In genomic region chr20:62876826-62877728, GRCh38 we compare ENCODE assay signal across 1 cellular context.
TF ChIP-seq lines count a peak whose summit lies in the region.

No MANE protein-coding gene starts in this region.

TF ChIP-seq in HepG2, 621 proteins besides CTCF, POLR2A, EP300 and RAD21 (continued from another document and continues in another):
- TF ChIP-seq ZNF784 (CRISPR knock-in tag; IDR thresholded peaks at IDR 0.05; ENCODE audit: borderline replicate concordance) (no peak), KDM3A (CRISPR knock-in tag; IDR thresholded peaks at IDR 0.05; ENCODE audit: low read depth) (no peak), E2F5 (CRISPR knock-in tag; conservative IDR thresholded peaks at IDR 0.05) (no peak), ONECUT2 (CRISPR knock-in tag; IDR thresholded peaks at IDR 0.05) (no peak), ZNF503 (CRISPR knock-in tag; IDR thresholded peaks at IDR 0.05) (no peak), SIN3A (IDR thresholded peaks at IDR 0.05; ENCODE audit: borderline replicate concordance, low read depth, low read length) (0 out of 2 replicates have a peak, but pooled peaks have one; percentile 31), ARNT (IDR thresholded peaks at IDR 0.05) (no peak), CENPT (CRISPR knock-in tag; IDR thresholded peaks at IDR 0.05; ENCODE audit: low read depth) (no peak), ZNF891 (CRISPR knock-in tag; IDR thresholded peaks at IDR 0.05) (no peak), ZNF543 (CRISPR knock-in tag; IDR thresholded peaks at IDR 0.05) (0 out of 2 replicates have a peak, but pooled peaks have one; percentile 22), ZNF33B (CRISPR knock-in tag; IDR thresholded peaks at IDR 0.05) (peak; percentile 63; the same call in 1 of the 2 replicates), ZNF761 (CRISPR knock-in tag; conservative IDR thresholded peaks at IDR 0.05) (no peak), ZNF564 (CRISPR knock-in tag; IDR thresholded peaks at IDR 0.05) (no peak), ZNF224 (CRISPR knock-in tag; IDR thresholded peaks at IDR 0.05) (no peak), NR2F6 (IDR thresholded peaks at IDR 0.05) (no peak), NR2F6 (CRISPR knock-in tag; IDR thresholded peaks at IDR 0.05) (no peak), RAD51 (IDR thresholded peaks at IDR 0.05; ENCODE audit: borderline replicate concordance) (no peak), ZNF615 (CRISPR knock-in tag; IDR thresholded peaks at IDR 0.05; ENCODE audit: borderline replicate concordance) (no peak), SP4 (CRISPR knock-in tag; IDR thresholded peaks at IDR 0.05) (peak; percentile 21; the same call in 1 of the 2 replicates), THAP11 (CRISPR knock-in tag; IDR thresholded peaks at IDR 0.05) (no peak), ZNF672 (CRISPR knock-in tag; IDR thresholded peaks at IDR 0.05) (no peak), ZNF292 (CRISPR knock-in tag; IDR thresholded peaks at IDR 0.05; ENCODE audit: borderline replicate concordance, low read depth) (0 out of 2 replicates have a peak, but pooled peaks have one; percentile 48), RBM39 (IDR thresholded peaks at IDR 0.05; ENCODE audit: low read depth, low read length, poor library complexity, severe bottlenecking) (peak; percentile 64), EEA1 (CRISPR knock-in tag; IDR thresholded peaks at IDR 0.05; ENCODE audit: borderline replicate concordance) (no peak), AHR (CRISPR knock-in tag; IDR thresholded peaks at IDR 0.05) (no peak), GTF2F1 (IDR thresholded peaks at IDR 0.05; ENCODE audit: low read length) (no peak), LCORL (IDR thresholded peaks at IDR 0.05) (no peak), LCORL (CRISPR knock-in tag; IDR thresholded peaks at IDR 0.05) (no peak), CENPBD1 (CRISPR knock-in tag; IDR thresholded peaks at IDR 0.05; ENCODE audit: borderline replicate concordance, low read depth) (no peak), NFIC (IDR thresholded peaks at IDR 0.05; ENCODE audit: low read length) (no peak), HMGXB4 (CRISPR knock-in tag; IDR thresholded peaks at IDR 0.05; ENCODE audit: borderline replicate concordance in 1 of 2, low read depth in 1 of 2) (no peak), ZNF629 (CRISPR knock-in tag; conservative IDR thresholded peaks at IDR 0.05) (no peak), ZNF7 (CRISPR knock-in tag; IDR thresholded peaks at IDR 0.05) (no peak), TARDBP (CRISPR knock-in tag; IDR thresholded peaks at IDR 0.05) (no peak), TBX2 (CRISPR knock-in tag; IDR thresholded peaks at IDR 0.05; ENCODE audit: borderline replicate concordance) (peak; percentile 15; the same call in 1 of the 2 replicates), BATF2 (CRISPR knock-in tag; IDR thresholded peaks at IDR 0.05) (no peak), PCBP1 (IDR thresholded peaks at IDR 0.05; ENCODE audit: borderline replicate concordance, low read depth, low read length) (no peak), HNF4A (CRISPR knock-in tag; IDR thresholded peaks at IDR 0.05) (peak; percentile 85), SP140L (CRISPR knock-in tag; IDR thresholded peaks at IDR 0.05; ENCODE audit: borderline replicate concordance) (no peak), YEATS2 (CRISPR knock-in tag; IDR thresholded peaks at IDR 0.05; ENCODE audit: borderline replicate concordance) (no peak), ZNF337 (CRISPR knock-in tag; IDR thresholded peaks at IDR 0.05; ENCODE audit: borderline replicate concordance, low read depth) (no peak), ZBTB10 (CRISPR knock-in tag; IDR thresholded peaks at IDR 0.05; ENCODE audit: borderline replicate concordance) (no peak), ZSCAN20 (CRISPR knock-in tag; IDR thresholded peaks at IDR 0.05; ENCODE audit: borderline replicate concordance) (no peak), KLF11 (CRISPR knock-in tag; IDR thresholded peaks at IDR 0.05) (no peak), RCOR2 (CRISPR knock-in tag; IDR thresholded peaks at IDR 0.05) (no peak), MTERF4 (CRISPR knock-in tag; IDR thresholded peaks at IDR 0.05) (no peak), TBL1XR1 (IDR thresholded peaks at IDR 0.05; ENCODE audit: borderline replicate concordance, low read length, partially characterized antibody) (no peak), POGK (CRISPR knock-in tag; conservative IDR thresholded peaks at IDR 0.05) (no peak), ZNF709 (CRISPR knock-in tag; IDR thresholded peaks at IDR 0.05) (no peak), GTF3A (CRISPR knock-in tag; conservative IDR thresholded peaks at IDR 0.05) (no peak), KLF16 (CRISPR knock-in tag; IDR thresholded peaks at IDR 0.05) (no peak), TERF1 (CRISPR knock-in tag; IDR thresholded peaks at IDR 0.05) (no peak), SALL2 (CRISPR knock-in tag; IDR thresholded peaks at IDR 0.05) (no peak), SRY (CRISPR knock-in tag; IDR thresholded peaks at IDR 0.05) (peak; percentile 42; the same call in 1 of the 2 replicates), NFE2 (CRISPR knock-in tag; IDR thresholded peaks at IDR 0.05) (no peak), HOXD1 (CRISPR knock-in tag; IDR thresholded peaks at IDR 0.05) (no peak), AGO2 (optimal IDR thresholded peaks at IDR 0.05; ENCODE audit: low read depth, low read length) (peak; percentile 93), NFIB (CRISPR knock-in tag; IDR thresholded peaks at IDR 0.05; ENCODE audit: borderline replicate concordance) (no peak)
